22 cellular contexts compared by ENCODE assay signal in genomic region chrX:47927212-47927611, GRCh38.
DNase-seq lines count a peak whose midpoint lies in the region; ATAC-seq, FAIRE-seq and TF ChIP-seq lines count a peak whose summit lies in the region.
"Had no signal": no experiment of that assay in that cellular context is flagged by ENCODE, and none has a peak within 500 bp of the region (broad histone marks: within the 10 kb centered on the region; RNA-seq: fewer than 3 reads in every experiment).

No MANE protein-coding gene starts in this region.

- intact Hi-C loops in GM12878 (cut with micrococcal nuclease; ENCODE audit: unreplicated experiment) (no loop called here), PC-3 (cut with micrococcal nuclease) (no loop called here)

- no peaks in the 10 kb centered on the region for H3K4me1 ChIP-seq in A549
- no peaks in the 10 kb centered on the region for H3K4me1 ChIP-seq in GM12878 (ENCODE audit: control insufficient read depth, insufficient read depth, low read length)
- no peaks in the 10 kb centered on the region for H3K4me1 ChIP-seq in PC-3 (ENCODE audit: insufficient read depth, low read length)
- H3K4me1 ChIP-seq: BE2C, SJSA1 had no signal

- H3K27me3 ChIP-seq in GM12878 (replicated peaks in 1 of 2; ENCODE audit: control insufficient read depth in 2 of 2, insufficient read depth in 2 of 2, low read length in 1 of 2) (no peaks in the 10 kb centered on the region), PC-3 (ENCODE audit: low read length) (no peaks in the 10 kb centered on the region)
- H3K27me3 ChIP-seq: BE2C, SJSA1 had no signal

- no peak for TF ChIP-seq EP300 in A549 (IDR thresholded peaks at IDR 0.05)
- no peak for TF ChIP-seq EP300 in GM12878 (IDR thresholded peaks at IDR 0.05; ENCODE audit: borderline replicate concordance in 1 of 2, control insufficient read depth in 1 of 2, low read depth in 2 of 2, low read length in 2 of 2)

- H3K9ac ChIP-seq in GM12878 (ENCODE audit: control insufficient read depth, insufficient read depth, low read length) (no peak overlapping the region), PC-3 (ENCODE audit: low read length) (no peak overlapping the region)
- H3K9ac ChIP-seq: KMS-11 had no signal

- no peak for TF ChIP-seq CTCF in A549 (IDR thresholded peaks at IDR 0.05)
- no peak for TF ChIP-seq CTCF in GM13976 (IDR thresholded peaks at IDR 0.05; ENCODE audit: borderline replicate concordance, control extremely low read depth, extremely low read depth, insufficient read depth, missing control alignments)
- no peak for TF ChIP-seq CTCF in GM12878 (IDR thresholded peaks at IDR 0.05 in 2 of 3, conservative IDR thresholded peaks at IDR 0.05 in 1 of 3; ENCODE audit: control insufficient read depth in 2 of 3, extremely low read depth in 1 of 3, insufficient read depth in 1 of 3, low read depth in 3 of 3, low read length in 3 of 3)
- TF ChIP-seq CTCF in PC-3 (conservative IDR thresholded peaks at IDR 0.05; ENCODE audit: low read depth, low read length), result no peak

- peak; percentile 90 for FAIRE-seq in A549 (lab: Jason Lieb, UNC)
- no peak for FAIRE-seq in GM12878 (lab: Jason Lieb, UNC)
- FAIRE-seq: A204.1, H54 had no signal

- H3K79me2 ChIP-seq in GM12878 (ENCODE audit: control insufficient read depth, insufficient read depth, low read length) (no peaks in the 10 kb centered on the region), PC-3 (ENCODE audit: low read length) (no peaks in the 10 kb centered on the region)

- no peaks in the 10 kb centered on the region for H3K9me2 ChIP-seq in PC-3 (replicated peaks; ENCODE audit: low read length)

- BruUV-seq in GM12878 (replicated peaks; lab: Mats Ljungman, UMichigan) (no TSS peak), PC-3 (replicated peaks; lab: Mats Ljungman, UMichigan) (no TSS peak)

- no peak for DNase-seq in A549 (ENCODE audit: low read depth in 1 of 2, low spot score in 1 of 2)
- DNase-seq in GM13976 (ENCODE audit: low spot score), result peak; percentile 11
- DNase-seq in MV-4-11 (lab: John Stamatoyannopoulos, UW), result peak; percentile 51
- no peak for DNase-seq in GM12878 (ENCODE audit: low read depth, low spot score)
- DNase-seq in PC-3, result no peak
- no peak for DNase-seq in NCI-H2196 treated with DMSO at 0.1 percent for 48 hours (lab: John Stamatoyannopoulos, UW; ENCODE audit: unreplicated experiment)
- DNase-seq in NCI-H1694 (lab: John Stamatoyannopoulos, UW), result no peak
- DNase-seq: BE2C; CD4-positive, CD25-positive, alpha-beta regulatory T cell; IMR-90; NCI-H1092; NCI-H1436 treated with DMSO at 0.1 percent for 48 hours; NCI-H2029; NCI-H345; NCI-H524; NCI-H774; NK-92 treated with Interleukin-12 subunit alpha and Interleukin-12 subunit beta, amount 100 ng/mL, for 24 hours; T1000 had no signal

- no peaks in the 10 kb centered on the region for H3K36me3 ChIP-seq in GM12878 (ENCODE audit: control insufficient read depth in 2 of 2, insufficient read depth in 2 of 2, low read length in 1 of 2)
- no peaks in the 10 kb centered on the region for H3K36me3 ChIP-seq in PC-3 (ENCODE audit: low read depth, low read length)
- H3K36me3 ChIP-seq: BE2C, SJSA1 had no signal

- H3K4me3 ChIP-seq in A549, result no peak overlapping the region
- H3K4me3 ChIP-seq in GM12878, result no peak overlapping the region
- no peak overlapping the region for H3K4me3 ChIP-seq in PC-3 (ENCODE audit: low read length)
- H3K4me3 ChIP-seq: SJSA1 had no signal

- RAD21 ChIA-PET in GM12878 (lab: Charles Lee; ENCODE audit: unreplicated experiment), result no interaction called here

- H3K27ac ChIP-seq in A549 (no peak overlapping the region), GM12878 (ENCODE audit: control insufficient read depth, insufficient read depth) (no peak overlapping the region), PC-3 (ENCODE audit: low read length) (no peak overlapping the region)
- H3K27ac ChIP-seq: KMS-11, SJSA1 had no signal

- no peak for ATAC-seq in A549
- peak; percentile 47; the same call in 2 of the 3 replicates for ATAC-seq in GM12878
- ATAC-seq in PC-3, result no peak

- CTCF ChIA-PET in A549 (lab: Yijun Ruan, JAX) (no interaction called here), GM12878 (lab: Yijun Ruan, JAX) (no interaction called here), PC-3 (lab: Charles Lee) (no interaction called here)

- SMC1A ChIA-PET in GM12878 (lab: Charles Lee; ENCODE audit: uncharacterized antibody, unreplicated experiment), result interaction anchor here (1.6 kb wide), 1 partner anchor 14 kb away, joined by 5 read pairs; no protein-coding TSS in a partner anchor

- no peak overlapping the region for H3K4me2 ChIP-seq in A549
- H3K4me2 ChIP-seq in GM12878 (ENCODE audit: control insufficient read depth, insufficient read depth), result no peak overlapping the region
- H3K4me2 ChIP-seq in PC-3 (ENCODE audit: low read length), result no peak overlapping the region
- H3K4me2 ChIP-seq: KMS-11 had no signal

- POLR2A ChIA-PET in A549 (lab: Yijun Ruan, JAX) (no interaction called here), GM12878 (lab: Charles Lee) (no interaction called here), PC-3 (lab: Charles Lee; ENCODE audit: unreplicated experiment) (no interaction called here)

- TF ChIP-seq POLR2A in A549 (IDR thresholded peaks at IDR 0.05; ENCODE audit: low read length) (no peak), GM12878 (IDR thresholded peaks at IDR 0.05; ENCODE audit: low read depth, low read length) (no peak)

- in situ Hi-C loops in GM13976 (cut with MboI; ENCODE audit: low sequenced_read_pairs, unreplicated experiment) (no loop called here), GM12878 (cut with MboI) (no loop called here)

- no peaks in the 10 kb centered on the region for H3F3A ChIP-seq in PC-3 (ENCODE audit: low read length, unreplicated experiment)

- WGBS in A549 (ENCODE audit: missing lambda C conversion rate), result 49% methylated on average over 2 of the region's 2 CpGs
- WGBS in GM12878 (ENCODE audit: insufficient coverage, insufficient replicate concordance, low lambda C conversion rate, missing lambda C conversion rate), result 0% methylated on average over 2 of the region's 2 CpGs

- TF ChIP-seq RAD21 in A549 (conservative IDR thresholded peaks at IDR 0.05 in 1 of 2, IDR thresholded peaks at IDR 0.05 in 1 of 2) (no peak), GM12878 (IDR thresholded peaks at IDR 0.05; ENCODE audit: insufficient read depth, low read depth, low read length) (no peak)

- H2AFZ ChIP-seq in GM12878 (ENCODE audit: control insufficient read depth, low read depth, low read length) (no peak overlapping the region), PC-3 (ENCODE audit: low read length) (no peak overlapping the region)

- H3K9me3 ChIP-seq in A549 (peaks cover 2% of the 10 kb centered on the region; the same call in 1 of the 3 replicates), GM12878 (replicated peaks; ENCODE audit: control insufficient read depth, insufficient read depth, low read length) (no peaks in the 10 kb centered on the region), PC-3 (ENCODE audit: low read length) (no peaks in the 10 kb centered on the region)
- H3K9me3 ChIP-seq: BE2C, SJSA1 had no signal

- H4K20me1 ChIP-seq in GM12878 (ENCODE audit: control insufficient read depth, insufficient read depth) (no peaks in the 10 kb centered on the region), PC-3 (ENCODE audit: low read length) (no peaks in the 10 kb centered on the region)

TF ChIP-seq in A549, 52 proteins besides CTCF, POLR2A, EP300 and RAD21:
- no peak for TF ChIP-seq NFE2L2 (conservative IDR thresholded peaks at IDR 0.05; ENCODE audit: low read length)

TF ChIP-seq in GM12878, 131 proteins besides CTCF, POLR2A, EP300 and RAD21:
- TF ChIP-seq HSF1 (IDR thresholded peaks at IDR 0.05; ENCODE audit: low read depth, low read length), result no peak
- TF ChIP-seq EGR1 (IDR thresholded peaks at IDR 0.05; ENCODE audit: borderline replicate concordance in 1 of 2, low read depth in 2 of 2, low read length in 2 of 2), result no peak
- TF ChIP-seq SPI1 (IDR thresholded peaks at IDR 0.05; ENCODE audit: borderline replicate concordance, insufficient read depth, low read depth, low read length), result peak; percentile 69; the same call in 1 of the 2 replicates
- peak; percentile 30; the same call in 1 of the 2 replicates for TF ChIP-seq ATF7 (IDR thresholded peaks at IDR 0.05; ENCODE audit: low read depth)
- no peak for TF ChIP-seq BCL3 (IDR thresholded peaks at IDR 0.05; ENCODE audit: borderline replicate concordance, insufficient read depth, low read depth, low read length, poor library complexity, severe bottlenecking)
TF ChIP-seq in GM12878: peak in this region for 2.

Comparison
In these comparisons a context has a peak if more than half of its experiments do, and no peak if none do; other contexts are left out.
1. DNase-seq: peak in GM13976 (single experiment) and MV-4-11 (single experiment); none in A549 (0 of 2), GM12878 (single experiment), PC-3 (single experiment), NCI-H2196 treated with DMSO at 0.1 percent for 48 hours (single experiment) and NCI-H1694 (single experiment).